12 cellular contexts compared by ENCODE assay signal in genomic region chr5:147170603-147171002, GRCh38.
DNase-seq lines count a peak whose midpoint lies in the region; ATAC-seq, FAIRE-seq and TF ChIP-seq lines count a peak whose summit lies in the region.
"Had no signal": no experiment of that assay in that cellular context is flagged by ENCODE, and none has a peak within 500 bp of the region (broad histone marks: within the 10 kb centered on the region; RNA-seq: fewer than 3 reads in every experiment).

No MANE protein-coding gene starts in this region.

- intact Hi-C loops in tibial artery (cut with DNase I; ENCODE audit: low total_unique reads) = no loop called here

- H3K9me3 ChIP-seq in MM.1S (replicated peaks; ENCODE audit: insufficient read depth, low read length) (no peaks in the 10 kb centered on the region), neural progenitor cell (ENCODE audit: low read depth) (no peaks in the 10 kb centered on the region), tibial artery (no peaks in the 10 kb centered on the region)

- H3K79me2 ChIP-seq in MM.1S (ENCODE audit: low read length) = no peaks in the 10 kb centered on the region
- H3K79me2 ChIP-seq in neural progenitor cell (ENCODE audit: low read depth) = no peaks in the 10 kb centered on the region

- peak overlapping the region; percentile 38 for H3K27ac Mint-ChIP-seq in neural progenitor cell
- H3K27ac Mint-ChIP-seq: activated naive CD4-positive, alpha-beta T cell treated with anti-CD3 and anti-CD28 coated beads, Interleukin-2, amount 10 ng/mL, durations not matched to agents 7 days and 5 days had no signal

- H3K27me3 Mint-ChIP-seq in neural progenitor cell (ENCODE audit: insufficient read depth, low read depth) = peaks cover 4% of the 10 kb centered on the region
- H3K27me3 Mint-ChIP-seq: activated naive CD4-positive, alpha-beta T cell treated with anti-CD3 and anti-CD28 coated beads, Interleukin-2, amount 10 ng/mL, durations not matched to agents 7 days and 5 days had no signal

- peak overlapping the region; percentile 20; the same call in 1 of the 2 replicates for H2AFZ ChIP-seq in MM.1S (ENCODE audit: low read length)
- H2AFZ ChIP-seq in neural progenitor cell (replicated peaks) = no peak overlapping the region

- peaks cover 12% of the 10 kb centered on the region for H3F3A ChIP-seq in MM.1S (ENCODE audit: insufficient read depth, low read length)
- no peaks in the 10 kb centered on the region for H3F3A ChIP-seq in neural progenitor cell (ENCODE audit: low read depth)

- no peak overlapping the region for H3K4me3 ChIP-seq in MM.1S (ENCODE audit: low read length)
- H3K4me3 ChIP-seq in neural progenitor cell = no peak overlapping the region
- H3K4me3 ChIP-seq in tibial artery = no peak overlapping the region

- no peak overlapping the region; the same call in 1 of the 2 replicates for H3K9ac ChIP-seq in MM.1S (ENCODE audit: low read length)
- H3K9ac ChIP-seq in neural progenitor cell = no peak overlapping the region

- ATAC-seq in GM19025 (IDR thresholded peaks at IDR 0.05; ENCODE audit: low read depth, unreplicated experiment) = peak; percentile 58
- peak; percentile 65 for ATAC-seq in HG02938 (IDR thresholded peaks at IDR 0.05; ENCODE audit: unreplicated experiment)

- peaks cover 43% of the 10 kb centered on the region for H3K4me1 Mint-ChIP-seq in neural progenitor cell

- no peaks in the 10 kb centered on the region for H3K9me2 ChIP-seq in MM.1S (replicated peaks; ENCODE audit: insufficient read depth, low read length)

- no peaks in the 10 kb centered on the region for H3K36me3 Mint-ChIP-seq in neural progenitor cell
- H3K36me3 Mint-ChIP-seq: activated naive CD4-positive, alpha-beta T cell treated with anti-CD3 and anti-CD28 coated beads, Interleukin-2, amount 10 ng/mL, durations not matched to agents 7 days and 5 days had no signal

- H3K4me1 ChIP-seq in MM.1S (ENCODE audit: low read length) (peaks cover 28% of the 10 kb centered on the region), neural progenitor cell (peaks cover 7% of the 10 kb centered on the region), tibial artery (no peaks in the 10 kb centered on the region)

- DNase-seq in MM.1S (peak; percentile 83), neural progenitor cell (ENCODE audit: low spot score) (no peak), SK-N-DZ (ENCODE audit: low spot score) (no peak), dedifferentiated amniotic fluid mesenchymal stem cell (ENCODE audit: extremely low spot score) (no peak), tibial artery (no peak), D721Med (ENCODE audit: insufficient read length, low spot score) (no peak)
- DNase-seq: activated naive CD4-positive, alpha-beta T cell treated with anti-CD3 and anti-CD28 coated beads, Interleukin-2, amount 10 ng/mL, durations not matched to agents 7 days and 5 days; COR-L47; KBM-7 had no signal

- H3K27ac ChIP-seq in MM.1S (ENCODE audit: low read length) = peak overlapping the region; percentile 77; the same call in 1 of the 2 replicates
- H3K27ac ChIP-seq in neural progenitor cell = no peak overlapping the region
- H3K27ac ChIP-seq in tibial artery = no peak overlapping the region

- no peaks in the 10 kb centered on the region for H4K20me1 ChIP-seq in MM.1S (ENCODE audit: insufficient read depth, low read length)
- no peaks in the 10 kb centered on the region for H4K20me1 ChIP-seq in neural progenitor cell (ENCODE audit: low read depth)

- TF ChIP-seq CTCF in MM.1S (IDR thresholded peaks at IDR 0.05; ENCODE audit: low read length) (no peak), neural progenitor cell (IDR thresholded peaks at IDR 0.05) (no peak), tibial artery (IDR thresholded peaks at IDR 0.05) (no peak), D721Med (IDR thresholded peaks at IDR 0.05; ENCODE audit: insufficient read depth, missing control alignments) (no peak)

- no peaks in the 10 kb centered on the region for H3K9me3 Mint-ChIP-seq in neural progenitor cell
- H3K9me3 Mint-ChIP-seq: activated naive CD4-positive, alpha-beta T cell treated with anti-CD3 and anti-CD28 coated beads, Interleukin-2, amount 10 ng/mL, durations not matched to agents 7 days and 5 days had no signal

- no peaks in the 10 kb centered on the region for H3K36me3 ChIP-seq in MM.1S (replicated peaks; ENCODE audit: insufficient read depth, low read length)
- no peaks in the 10 kb centered on the region for H3K36me3 ChIP-seq in neural progenitor cell
- H3K36me3 ChIP-seq in tibial artery = no peaks in the 10 kb centered on the region

- H3K4me2 ChIP-seq in MM.1S (ENCODE audit: low read depth, low read length) (0 out of 2 replicates have a peak overlapping the region, but pooled peaks have one; percentile 26), neural progenitor cell (no peak overlapping the region)

- no peak for FAIRE-seq in D721Med (lab: Jason Lieb, UNC)
- FAIRE-seq: endothelial cell of umbilical vein had no signal

- H3K27me3 ChIP-seq in MM.1S (replicated peaks; ENCODE audit: insufficient read depth, low read length) = no peaks in the 10 kb centered on the region
- no peaks in the 10 kb centered on the region for H3K27me3 ChIP-seq in neural progenitor cell
- H3K27me3 ChIP-seq in tibial artery = no peaks in the 10 kb centered on the region

- H3K4me3 Mint-ChIP-seq in neural progenitor cell = no peak overlapping the region
- H3K4me3 Mint-ChIP-seq: activated naive CD4-positive, alpha-beta T cell treated with anti-CD3 and anti-CD28 coated beads, Interleukin-2, amount 10 ng/mL, durations not matched to agents 7 days and 5 days had no signal
